Comparison of ENCODE assay signal across 17 cellular contexts in the genomic region with DNA sequence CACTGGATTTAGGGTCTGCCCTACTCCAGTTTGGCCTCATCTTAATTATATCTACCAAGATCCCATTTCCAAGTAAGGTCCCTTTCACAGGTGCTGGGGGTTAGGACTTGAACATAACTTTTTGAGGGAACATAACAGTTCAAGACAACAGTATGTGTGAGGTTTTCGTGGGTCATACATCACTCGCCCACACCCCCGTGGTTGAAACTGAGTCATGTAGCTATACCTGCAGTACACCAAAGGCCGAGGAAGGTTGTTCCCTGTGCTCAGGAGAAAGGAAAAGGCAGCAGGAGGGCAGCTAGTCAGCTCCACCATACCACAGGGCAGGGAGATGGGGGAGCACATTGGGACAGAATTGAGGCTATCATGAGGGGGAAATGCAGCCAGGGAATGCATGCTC.
DNase-seq lines count a peak whose midpoint lies in the region; ATAC-seq and TF ChIP-seq lines count a peak whose summit lies in the region.
"Had no signal": no experiment of that assay in that cellular context is flagged by ENCODE, and none has a peak within 500 bp of the region (broad histone marks: within the 10 kb centered on the region; RNA-seq: fewer than 3 reads in every experiment).

No MANE protein-coding gene starts in this region.

- no peak overlapping the region for H3K27ac Mint-ChIP-seq in activated T-cell treated with anti-CD3 and anti-CD28 coated beads, Interleukin-2, amount 50 U/mL, for 24 hours
- H3K27ac Mint-ChIP-seq in chondrocyte (ENCODE audit: unreplicated experiment), result peak overlapping the region; percentile 82
- H3K27ac Mint-ChIP-seq: nephron had no signal

- ATAC-seq in HG02870 (IDR thresholded peaks at IDR 0.05; ENCODE audit: unreplicated experiment) (peak; percentile 75), left lobe of liver (no peak)

- H3K9me3 Mint-ChIP-seq in activated T-cell treated with anti-CD3 and anti-CD28 coated beads, Interleukin-2, amount 50 U/mL, for 24 hours, result no peaks in the 10 kb centered on the region
- no peaks in the 10 kb centered on the region for H3K9me3 Mint-ChIP-seq in chondrocyte (ENCODE audit: low read depth)
- H3K9me3 Mint-ChIP-seq: CD8-positive, alpha-beta memory T cell; nephron had no signal

- H3K36me3 ChIP-seq in tibial nerve, result no peaks in the 10 kb centered on the region
- H3K36me3 ChIP-seq: cardiac muscle cell, MG63 had no signal

- no peak for TF ChIP-seq CTCF in chondrocyte (IDR thresholded peaks at IDR 0.05)
- no peak for TF ChIP-seq CTCF in tibial nerve (IDR thresholded peaks at IDR 0.05)

- H3K4me3 ChIP-seq in tibial nerve, result no peak overlapping the region
- H3K4me3 ChIP-seq: cardiac muscle cell, heart right ventricle, MG63, testis had no signal

- no peaks in the 10 kb centered on the region for H3K36me3 Mint-ChIP-seq in activated T-cell treated with anti-CD3 and anti-CD28 coated beads, Interleukin-2, amount 50 U/mL, for 24 hours (ENCODE audit: low read depth)
- peaks cover 15% of the 10 kb centered on the region for H3K36me3 Mint-ChIP-seq in chondrocyte (ENCODE audit: low read depth)
- H3K36me3 Mint-ChIP-seq: CD8-positive, alpha-beta memory T cell had no signal

- peaks cover 6% of the 10 kb centered on the region for H3K4me1 Mint-ChIP-seq in activated T-cell treated with anti-CD3 and anti-CD28 coated beads, Interleukin-2, amount 50 U/mL, for 24 hours (ENCODE audit: low read depth)
- peaks cover 28% of the 10 kb centered on the region for H3K4me1 Mint-ChIP-seq in chondrocyte (ENCODE audit: low read depth)
- H3K4me1 Mint-ChIP-seq: CD8-positive, alpha-beta memory T cell had no signal

- H3K4me1 ChIP-seq in tibial nerve, result peaks cover 0 to 5% (median 0%) of the 10 kb centered on the region in 4 donors

- no peak for TF ChIP-seq EP300 in tibial nerve (IDR thresholded peaks at IDR 0.05)

- TF ChIP-seq POLR2A in tibial nerve (IDR thresholded peaks at IDR 0.05), result no peak

- no peaks in the 10 kb centered on the region for H3K27me3 ChIP-seq in tibial nerve
- H3K27me3 ChIP-seq: cardiac muscle cell, heart right ventricle, MG63, testis had no signal

- H3K4me3 Mint-ChIP-seq in activated T-cell treated with anti-CD3 and anti-CD28 coated beads, Interleukin-2, amount 50 U/mL, for 24 hours, result no peak overlapping the region
- no peak overlapping the region for H3K4me3 Mint-ChIP-seq in chondrocyte (ENCODE audit: unreplicated experiment)
- H3K4me3 Mint-ChIP-seq: CD8-positive, alpha-beta memory T cell; nephron had no signal

- no peaks in the 10 kb centered on the region for H3K27me3 Mint-ChIP-seq in activated T-cell treated with anti-CD3 and anti-CD28 coated beads, Interleukin-2, amount 50 U/mL, for 24 hours
- no peaks in the 10 kb centered on the region for H3K27me3 Mint-ChIP-seq in chondrocyte (ENCODE audit: low read depth)

- DNase-seq in activated T-cell treated with anti-CD3 and anti-CD28 coated beads for 48 hours (ENCODE audit: low read depth), result peak; percentile 36
- no peak for DNase-seq in activated T-cell treated with anti-CD3 and anti-CD28 coated beads, Interleukin-2, amount 50 U/mL, for 24 hours
- no peak for DNase-seq in chondrocyte (ENCODE audit: low spot score)
- DNase-seq in stimulated activated CD4-positive, alpha-beta T cell treated with anti-CD3 and anti-CD28 coated beads, TNF-alpha, amount 100 ng/mL, for 48 hours (ENCODE audit: low read depth in 3 of 3), result peak; percentile 14 to 32 (median 32)
- no peak for DNase-seq in left lobe of liver (ENCODE audit: low spot score)
- no peak for DNase-seq in Ammon's horn (ENCODE audit: low spot score)
- no peak for DNase-seq in tibial nerve (ENCODE audit: low spot score in 2 of 2)
- DNase-seq: CD8-positive, alpha-beta memory T cell; DND-41; heart right ventricle; mesenchymal stem cell; NCI-H1694; testis had no signal

- no peaks in the 10 kb centered on the region for H3K9me3 ChIP-seq in tibial nerve
- H3K9me3 ChIP-seq: heart right ventricle, MG63, testis had no signal

- no peak overlapping the region for H3K27ac ChIP-seq in tibial nerve
- H3K27ac ChIP-seq: cardiac muscle cell, heart right ventricle, testis had no signal

- WGBS in tibial nerve, 2 donors, result 92 to 100% methylated on average over 4 of the region's 4 CpGs

Comparison
In these comparisons a context has a peak if more than half of its experiments do, and no peak if none do; other contexts are left out.
1. DNase-seq: peak in activated T-cell treated with anti-CD3 and anti-CD28 coated beads for 48 hours (single experiment) and stimulated activated CD4-positive, alpha-beta T cell treated with anti-CD3 and anti-CD28 coated beads, TNF-alpha, amount 100 ng/mL, for 48 hours (3 of 3); none in activated T-cell treated with anti-CD3 and anti-CD28 coated beads, Interleukin-2, amount 50 U/mL, for 24 hours (single experiment), chondrocyte (single experiment), left lobe of liver (single experiment), Ammon's horn (single experiment) and tibial nerve (0 of 2).